Comparison of ENCODE assay signal across 8 cellular contexts in genomic region chr10:79298403-79299244, GRCh38. TPM values are rescaled to one million over a fixed set of nuclear protein-coding genes. Genes with fewer than 3 reads are reported as not detected.
DNase-seq lines count a peak whose midpoint lies in the region; ATAC-seq lines count a peak whose summit lies in the region.

No MANE protein-coding gene starts in this region.

- peak; percentile 51 for DNase-seq in stimulated activated naive CD4-positive, alpha-beta T cell treated with Interleukin-2 at 50 U/mL for 16 hours (lab: John Stamatoyannopoulos, UW)
- no peak for DNase-seq in stimulated activated naive CD4-positive, alpha-beta T cell (lab: John Stamatoyannopoulos, UW)
- DNase-seq in activated naive CD4-positive, alpha-beta T cell treated with anti-CD3 and anti-CD28 coated beads for 36 hours, result peak; percentile 67
- DNase-seq in hepatic stellate cell (ENCODE audit: low spot score), result peak; percentile 98
- peak; percentile 54 to 62 for DNase-seq in stimulated activated CD8-positive, alpha-beta memory T cell treated with anti-CD3 and anti-CD28 coated beads, Interleukin-15, amount 100 ng/mL, for 48 hours (ENCODE audit: low read depth in 2 of 2)
- DNase-seq in DMS 273 treated with DMSO at 0.1 percent for 48 hours (lab: John Stamatoyannopoulos, UW), result no peak

- peaks cover 14% of the 10 kb centered on the region for H3K4me1 Mint-ChIP-seq in activated naive CD4-positive, alpha-beta T cell treated with anti-CD3 and anti-CD28 coated beads for 36 hours (ENCODE audit: low read depth)

- no peak overlapping the region for H3K27ac Mint-ChIP-seq in activated naive CD4-positive, alpha-beta T cell treated with anti-CD3 and anti-CD28 coated beads for 36 hours

- intact Hi-C loops in activated naive CD4-positive, alpha-beta T cell treated with anti-CD3 and anti-CD28 coated beads for 36 hours (cut with micrococcal nuclease), result no loop called here

- CTCF ChIA-PET in activated naive CD4-positive, alpha-beta T cell treated with anti-CD3 and anti-CD28 coated beads for 36 hours (lab: Charles Lee), result interaction anchor here (1.3 kb wide), 1 partner anchor 48 kb away, joined by 4 read pairs; the partner anchor contains the start of gene PPIF

- no peaks in the 10 kb centered on the region for H3K27me3 Mint-ChIP-seq in activated naive CD4-positive, alpha-beta T cell treated with anti-CD3 and anti-CD28 coated beads for 36 hours (ENCODE audit: low read depth)

- H3K4me3 Mint-ChIP-seq in activated naive CD4-positive, alpha-beta T cell treated with anti-CD3 and anti-CD28 coated beads for 36 hours, result no peak overlapping the region

- no peak for ATAC-seq in GM18502 (IDR thresholded peaks at IDR 0.05; ENCODE audit: poor library complexity, unreplicated experiment)
- no peak for ATAC-seq in GM18867 (IDR thresholded peaks at IDR 0.05; ENCODE audit: unreplicated experiment)

- no peaks in the 10 kb centered on the region for H3K9me3 Mint-ChIP-seq in activated naive CD4-positive, alpha-beta T cell treated with anti-CD3 and anti-CD28 coated beads for 36 hours

- peaks cover 39% of the 10 kb centered on the region for H3K36me3 Mint-ChIP-seq in activated naive CD4-positive, alpha-beta T cell treated with anti-CD3 and anti-CD28 coated beads for 36 hours (ENCODE audit: low read depth)

RNA-seq across cellular contexts. Expression of gene PPIF, which starts 48.6 kb away (rescaled TPM):
- total RNA-seq in activated naive CD4-positive, alpha-beta T cell treated with anti-CD3 and anti-CD28 coated beads for 36 hours, result 10 to 100 TPM; 94.1 to 95.6 TPM

Comparison
In these comparisons a context has a peak if more than half of its experiments do, and no peak if none do; other contexts are left out.
1. DNase-seq: peak in stimulated activated naive CD4-positive, alpha-beta T cell treated with Interleukin-2 at 50 U/mL for 16 hours (single experiment), activated naive CD4-positive, alpha-beta T cell treated with anti-CD3 and anti-CD28 coated beads for 36 hours (single experiment), hepatic stellate cell (single experiment) and stimulated activated CD8-positive, alpha-beta memory T cell treated with anti-CD3 and anti-CD28 coated beads, Interleukin-15, amount 100 ng/mL, for 48 hours (2 of 2); none in stimulated activated naive CD4-positive, alpha-beta T cell (0 of 6) and DMS 273 treated with DMSO at 0.1 percent for 48 hours (single experiment).